In genomic region chr9:90842984-90843383, GRCh38 we compare ENCODE assay signal across 15 cellular contexts. TPM values are rescaled to one million over a fixed set of nuclear protein-coding genes. Genes with fewer than 3 reads are reported as not detected.
DNase-seq lines count a peak whose midpoint lies in the region; ATAC-seq, FAIRE-seq and TF ChIP-seq lines count a peak whose summit lies in the region.
"Had no signal": no experiment of that assay in that cellular context is flagged by ENCODE, and none has a peak within 500 bp of the region (broad histone marks: within the 10 kb centered on the region; RNA-seq: fewer than 3 reads in every experiment).

No MANE protein-coding gene starts in this region.

- H3K27me3 Mint-ChIP-seq in immature natural killer cell (ENCODE audit: low read depth in 3 of 3) = peaks cover 2 to 5% (median 2%) of the 10 kb centered on the region in 3 donors

- no peak for ATAC-seq in GM18861 (IDR thresholded peaks at IDR 0.05; ENCODE audit: unreplicated experiment)
- ATAC-seq: GM23338 had no signal

- DNase-seq in Ammon's horn (ENCODE audit: low spot score) = peak; percentile 10
- DNase-seq in GM19239 (ENCODE audit: insufficient read length, low spot score) = no peak
- peak; percentile 20 for DNase-seq in SKM-1 (lab: John Stamatoyannopoulos, UW; ENCODE audit: unreplicated experiment)
- DNase-seq in immature natural killer cell = peak; percentile 61 to 68 (median 66)
- DNase-seq in NCI-H1694 (lab: John Stamatoyannopoulos, UW) = no peak
- DNase-seq in GM13977 (ENCODE audit: low spot score) = no peak
- DNase-seq in NCI-H187 treated with DMSO at 0.1 percent for 48 hours (lab: John Stamatoyannopoulos, UW) = no peak
- DNase-seq: activated CD4-positive, alpha-beta T cell treated with anti-CD3 and anti-CD28 coated beads, Interleukin-2, amount 50 U/mL, for 1 hour; adrenal gland; NCI-H1048; NCI-H2171 treated with DMSO at 0.1 percent for 48 hours had no signal

- no peak for TF ChIP-seq CTCF in GM13977 (IDR thresholded peaks at IDR 0.05; ENCODE audit: extremely low read depth, insufficient read depth, missing control alignments)

- H3K4me3 Mint-ChIP-seq in immature natural killer cell = no peak overlapping the region
- H3K4me3 Mint-ChIP-seq: central memory CD8-positive, alpha-beta T cell; GM23338 had no signal

- H3K4me1 Mint-ChIP-seq in immature natural killer cell = peaks cover 0 to 30% of the 10 kb centered on the region in 2 donors
- H3K4me1 Mint-ChIP-seq: central memory CD8-positive, alpha-beta T cell; GM23338 had no signal

- peak; percentile 48 for FAIRE-seq in GM19239 (lab: Jason Lieb, UNC)
- FAIRE-seq: D721Med had no signal

- peaks cover 2 to 22% (median 7%) of the 10 kb centered on the region in 3 donors for H3K36me3 Mint-ChIP-seq in immature natural killer cell

- H3K27ac Mint-ChIP-seq in immature natural killer cell = no peak overlapping the region
- H3K27ac Mint-ChIP-seq: GM23338 had no signal

- in situ Hi-C loops in GM13977 (cut with MboI; ENCODE audit: low pct_unique_long_range_greater_than_20kb, low sequenced_read_pairs, unreplicated experiment) = no loop called here

- no peaks in the 10 kb centered on the region for H3K9me3 Mint-ChIP-seq in immature natural killer cell
- H3K9me3 Mint-ChIP-seq: central memory CD8-positive, alpha-beta T cell; GM23338 had no signal

RNA-seq across cellular contexts. Expression of gene SYK, which starts 41.4 kb away (rescaled TPM):
- polyA plus RNA-seq in immature natural killer cell = 100 to 1,000 TPM in 1 of 3 donors, 10 to 100 TPM in 2; 50.1 to 125 (median 82.6) TPM

Comparison
In these comparisons a context has a peak if more than half of its experiments do, and no peak if none do; other contexts are left out.
1. DNase-seq: peak in Ammon's horn (single experiment), SKM-1 (single experiment) and immature natural killer cell (3 of 3); none in GM19239 (single experiment), NCI-H1694 (single experiment), GM13977 (single experiment) and NCI-H187 treated with DMSO at 0.1 percent for 48 hours (single experiment).